Comparison of ENCODE assay signal across 30 cellular contexts in genomic region chr7:54981913-54982312, GRCh38. TPM values are rescaled to one million over a fixed set of nuclear protein-coding genes. Genes with fewer than 3 reads are reported as not detected.
"Had no signal": no experiment of that assay in that cellular context is flagged by ENCODE, and none has a peak within 500 bp of the region (broad histone marks: within the 10 kb centered on the region; RNA-seq: fewer than 3 reads in every experiment).

No MANE protein-coding gene starts in this region.

- H3K36me3 ChIP-seq: colonic mucosa, gastrocnemius medialis, prostate gland, sigmoid colon, tibial artery had no signal

- H3K27ac ChIP-seq: colonic mucosa, epithelial cell of prostate, gastrocnemius medialis, parathyroid adenoma, prostate gland, sigmoid colon, testis, tibial artery had no signal

- H3K27me3 ChIP-seq: colonic mucosa, gastrocnemius medialis, sigmoid colon, testis had no signal

- H3K4me3 Mint-ChIP-seq: dendritic cell treated with granulocyte-macrophage colony-stimulating factor and Interleukin-4, amounts not matched to agents 40 ng/mL and 50 ng/mL, for 4 days; endodermal cell; memory B cell; mesothelial cell of epicardium; naive B cell; natural killer cell treated with Interleukin-12 subunit alpha and Interleukin-12 subunit beta and Interleukin-15 and Interleukin-18, amount 100 ng/mL, for 72 hours; neural crest cell; stimulated activated effector memory CD8-positive, alpha-beta T cell treated with anti-CD3 and anti-CD28 coated beads, Interleukin-12 subunit alpha, Interleukin-12 subunit beta, amount 100 ng/mL, for 72 hours; type B pancreatic cell had no signal

- H3K27ac Mint-ChIP-seq: dendritic cell treated with granulocyte-macrophage colony-stimulating factor and Interleukin-4, amounts not matched to agents 40 ng/mL and 50 ng/mL, for 4 days; endodermal cell; memory B cell; mesothelial cell of epicardium; naive B cell; natural killer cell treated with Interleukin-12 subunit alpha and Interleukin-12 subunit beta and Interleukin-15 and Interleukin-18, amount 100 ng/mL, for 72 hours; stimulated activated effector memory CD8-positive, alpha-beta T cell treated with anti-CD3 and anti-CD28 coated beads, Interleukin-12 subunit alpha, Interleukin-12 subunit beta, amount 100 ng/mL, for 72 hours; type B pancreatic cell had no signal

- ATAC-seq: esophagus mucosa; gastrocnemius medialis; left lobe of liver; mucosa of descending colon; natural killer cell treated with Interleukin-12 subunit alpha and Interleukin-12 subunit beta and Interleukin-15 and Interleukin-18, amount 100 ng/mL, for 72 hours; right cardiac atrium; stimulated activated effector memory CD8-positive, alpha-beta T cell treated with anti-CD3 and anti-CD28 coated beads, Interleukin-12 subunit alpha, Interleukin-12 subunit beta, amount 100 ng/mL, for 72 hours had no signal

- H3K79me2 ChIP-seq: parathyroid adenoma had no signal

- H3K4me1 ChIP-seq: colonic mucosa, gastrocnemius medialis, parathyroid adenoma, prostate gland, sigmoid colon, testis, tibial artery had no signal

- H3K4me1 Mint-ChIP-seq: memory B cell; mesothelial cell of epicardium; naive B cell; neural crest cell; stimulated activated effector memory CD8-positive, alpha-beta T cell treated with anti-CD3 and anti-CD28 coated beads, Interleukin-12 subunit alpha, Interleukin-12 subunit beta, amount 100 ng/mL, for 72 hours had no signal

- H3K9me3 Mint-ChIP-seq: endodermal cell; neural crest cell; stimulated activated effector memory CD8-positive, alpha-beta T cell treated with anti-CD3 and anti-CD28 coated beads, Interleukin-12 subunit alpha, Interleukin-12 subunit beta, amount 100 ng/mL, for 72 hours had no signal

- H3K27me3 Mint-ChIP-seq: dendritic cell treated with granulocyte-macrophage colony-stimulating factor and Interleukin-4, amounts not matched to agents 40 ng/mL and 50 ng/mL, for 4 days; naive B cell; type B pancreatic cell had no signal

- DNase-seq: colonic mucosa; effector CD8-positive, alpha-beta T cell; endodermal cell; foreskin fibroblast; gastrocnemius medialis; head of caudate nucleus; mucosa of descending colon; naive B cell; right cardiac atrium; sigmoid colon; stimulated activated CD4-positive, alpha-beta T cell treated with anti-CD3 and anti-CD28 coated beads, Interleukin-2, amount 100 ng/mL, for 24 hours; stimulated activated CD4-positive, alpha-beta T cell treated with anti-CD3 and anti-CD28 coated beads, Interleukin-4, amount 100 ng/mL, for 24 hours; stimulated activated naive CD4-positive, alpha-beta T cell treated with Interleukin-2 at 50 U/mL for 16 hours; substantia nigra; testis; tibial artery had no signal

- H3K36me3 Mint-ChIP-seq: memory B cell; mesothelial cell of epicardium; naive B cell; natural killer cell treated with Interleukin-12 subunit alpha and Interleukin-12 subunit beta and Interleukin-15 and Interleukin-18, amount 100 ng/mL, for 72 hours; stimulated activated effector memory CD8-positive, alpha-beta T cell treated with anti-CD3 and anti-CD28 coated beads, Interleukin-12 subunit alpha, Interleukin-12 subunit beta, amount 100 ng/mL, for 72 hours; type B pancreatic cell had no signal

- FAIRE-seq: keratinocyte had no signal

- H2AFZ ChIP-seq: parathyroid adenoma had no signal

- H3K9me3 ChIP-seq: colonic mucosa, gastrocnemius medialis, mucosa of descending colon, prostate gland, sigmoid colon, testis, tibial artery had no signal

- H3K9ac ChIP-seq: parathyroid adenoma had no signal

- H3K4me3 ChIP-seq: colonic mucosa, gastrocnemius medialis, lung, mucosa of descending colon, prostate gland, sigmoid colon, testis, tibial artery had no signal

RNA-seq across cellular contexts. Expression of gene EGFR, which starts 36.9 kb away (rescaled TPM):
- total RNA-seq: natural killer cell treated with Interleukin-12 subunit alpha and Interleukin-12 subunit beta and Interleukin-15 and Interleukin-18, amount 100 ng/mL, for 72 hours had no signal
